ENCODE assay signal across 12 cellular contexts in genomic region chr14:35213869-35214387, GRCh38.
DNase-seq lines count a peak whose midpoint lies in the region; ATAC-seq, FAIRE-seq and TF ChIP-seq lines count a peak whose summit lies in the region.
"Had no signal": no experiment of that assay in that cellular context is flagged by ENCODE, and none has a peak within 500 bp of the region (broad histone marks: within the 10 kb centered on the region; RNA-seq: fewer than 3 reads in every experiment).

No MANE protein-coding gene starts in this region.

- peak overlapping the region; percentile 75 for H3K27ac Mint-ChIP-seq in MCF 10A (ENCODE audit: low read depth, unreplicated experiment)
- H3K27ac Mint-ChIP-seq: activated naive CD4-positive, alpha-beta T cell treated with anti-CD3 and anti-CD28 coated beads for 36 hours had no signal

- TF ChIP-seq POLR2A in breast epithelium (IDR thresholded peaks at IDR 0.05): no peak
- TF ChIP-seq POLR2A in gastrocnemius medialis (IDR thresholded peaks at IDR 0.05): no peak

- no peaks in the 10 kb centered on the region for H3K27me3 Mint-ChIP-seq in MCF 10A (ENCODE audit: insufficient read depth, unreplicated experiment)

- H3K4me3 ChIP-seq in breast epithelium (no peak overlapping the region), RWPE2 (ENCODE audit: severe bottlenecking) (no peak overlapping the region), fibroblast of villous mesenchyme (ENCODE audit: low read depth, low read length) (no peak overlapping the region), gastrocnemius medialis (no peak overlapping the region)
- H3K4me3 ChIP-seq: BLaER1, MG63 had no signal

- no peaks in the 10 kb centered on the region for H3K9me3 Mint-ChIP-seq in MCF 10A (ENCODE audit: unreplicated experiment)
- H3K9me3 Mint-ChIP-seq: activated naive CD4-positive, alpha-beta T cell treated with anti-CD3 and anti-CD28 coated beads for 36 hours had no signal

- H3K27me3 ChIP-seq in breast epithelium: no peaks in the 10 kb centered on the region
- no peaks in the 10 kb centered on the region for H3K27me3 ChIP-seq in RWPE2 (ENCODE audit: insufficient read depth, poor library complexity, severe bottlenecking)
- no peaks in the 10 kb centered on the region for H3K27me3 ChIP-seq in gastrocnemius medialis
- H3K27me3 ChIP-seq: BLaER1, MG63 had no signal

- CTCF ChIA-PET in MCF 10A (lab: Yijun Ruan, JAX): interaction anchor here (1.5 to 2.8 kb wide), 6 partner anchors 17 to 200 kb away, joined by 3 to 28 read pairs (median 6); partner anchors contain the start of genes NFKBIA and PRORP

- intact Hi-C loops in MCF 10A (cut with micrococcal nuclease) (loop anchor here (1.0 to 5.0 kb wide), 5 partner anchors 54 to 167 kb away; partner anchors contain the start of genes FAM177A1, PRORP and PSMA6), breast epithelium (cut with DNase I; ENCODE audit: low total_unique reads) (no loop called here), gastrocnemius medialis (cut with DNase I; ENCODE audit: low total_unique reads) (no loop called here)

- TF ChIP-seq CTCF in MCF 10A (IDR thresholded peaks at IDR 0.05; ENCODE audit: unreplicated experiment): no peak
- no peak for TF ChIP-seq CTCF in breast epithelium (IDR thresholded peaks at IDR 0.05)
- TF ChIP-seq CTCF in RWPE2 (IDR thresholded peaks at IDR 0.05; ENCODE audit: poor library complexity, severe bottlenecking): no peak
- no peak for TF ChIP-seq CTCF in fibroblast of villous mesenchyme (IDR thresholded peaks at IDR 0.05; ENCODE audit: insufficient read depth, low read depth, low read length)
- no peak for TF ChIP-seq CTCF in gastrocnemius medialis (IDR thresholded peaks at IDR 0.05 in 4 of 5, conservative IDR thresholded peaks at IDR 0.05 in 1 of 5)

- H3K9me3 ChIP-seq in breast epithelium (no peaks in the 10 kb centered on the region), RWPE2 (ENCODE audit: severe bottlenecking) (no peaks in the 10 kb centered on the region), gastrocnemius medialis (no peaks in the 10 kb centered on the region)
- H3K9me3 ChIP-seq: BLaER1, MG63 had no signal

- POLR2A ChIA-PET in MCF 10A (lab: Yijun Ruan, JAX): interaction anchor here (0.7 to 4.2 kb wide), 22 partner anchors 11 to 867 kb away, joined by 3 to 41 read pairs (median 4); partner anchors contain the start of genes BRMS1L, NFKBIA, PPP2R3C and PRORP

- H3K4me1 Mint-ChIP-seq in MCF 10A (ENCODE audit: insufficient read depth, unreplicated experiment): peaks cover 30% of the 10 kb centered on the region

- H3K36me3 ChIP-seq in breast epithelium (no peaks in the 10 kb centered on the region), RWPE2 (ENCODE audit: low read depth) (peaks cover 4% of the 10 kb centered on the region; the same call in 1 of the 2 replicates), gastrocnemius medialis (no peaks in the 10 kb centered on the region)
- H3K36me3 ChIP-seq: MG63 had no signal

- H3K4me1 ChIP-seq in breast epithelium: no peaks in the 10 kb centered on the region
- peaks cover 27% of the 10 kb centered on the region for H3K4me1 ChIP-seq in RWPE2 (ENCODE audit: insufficient read depth, poor library complexity, severe bottlenecking)
- H3K4me1 ChIP-seq in gastrocnemius medialis: no peaks in the 10 kb centered on the region
- H3K4me1 ChIP-seq: BLaER1 had no signal

- FAIRE-seq in urothelium cell line (lab: Jason Lieb, UNC): no peak
- FAIRE-seq in frontal cortex (lab: Jason Lieb, UNC): no peak

- peak; percentile 94 for ATAC-seq in RWPE2 (ENCODE audit: low read depth)
- ATAC-seq in gastrocnemius medialis: no peak

- H3K36me3 Mint-ChIP-seq in MCF 10A (ENCODE audit: insufficient read depth, unreplicated experiment): peaks cover 19% of the 10 kb centered on the region

- no TSS peak for BruUV-seq in MCF 10A (replicated peaks; lab: Mats Ljungman, UMichigan)

- H3K4me3 Mint-ChIP-seq in MCF 10A (ENCODE audit: unreplicated experiment): peak overlapping the region; percentile 0
- H3K4me3 Mint-ChIP-seq: activated naive CD4-positive, alpha-beta T cell treated with anti-CD3 and anti-CD28 coated beads for 36 hours had no signal

- peak; percentile 71 for DNase-seq in MCF 10A (ENCODE audit: unreplicated experiment)
- DNase-seq in breast epithelium (ENCODE audit: low spot score in 2 of 2): no peak
- DNase-seq in RWPE2 (ENCODE audit: low spot score): no peak
- peak; percentile 68 for DNase-seq in fibroblast of villous mesenchyme (ENCODE audit: low read depth)
- DNase-seq in urothelium cell line (ENCODE audit: low spot score): peak; percentile 23
- DNase-seq in NCI-H1417 treated with DMSO at 0.1 percent for 48 hours (lab: John Stamatoyannopoulos, UW): no peak
- DNase-seq in gastrocnemius medialis: no peak
- no peak for DNase-seq in frontal cortex (ENCODE audit: low spot score in 2 of 2)
- DNase-seq: activated naive CD4-positive, alpha-beta T cell treated with anti-CD3 and anti-CD28 coated beads for 36 hours; MG63; retina had no signal

- in situ Hi-C loops in gastrocnemius medialis (cut with MboI; ENCODE audit: low sequenced_read_pairs in 4 of 4): loop anchor here in 3 of 4 donors (5.0 to 10.0 kb wide), 2 partner anchors 198 to 201 kb away; no protein-coding TSS in a partner anchor

- H3K27ac ChIP-seq in breast epithelium: no peak overlapping the region
- H3K27ac ChIP-seq in RWPE2 (ENCODE audit: poor library complexity, severe bottlenecking): peak overlapping the region; percentile 85
- no peak overlapping the region for H3K27ac ChIP-seq in gastrocnemius medialis
- H3K27ac ChIP-seq: BLaER1 had no signal

Comparison
In these comparisons a context has a peak if more than half of its experiments do, and no peak if none do; other contexts are left out.
1. DNase-seq: peak in MCF 10A (single experiment), fibroblast of villous mesenchyme (single experiment) and urothelium cell line (single experiment); none in breast epithelium (0 of 2), RWPE2 (single experiment), NCI-H1417 treated with DMSO at 0.1 percent for 48 hours (single experiment), gastrocnemius medialis (0 of 2) and frontal cortex (0 of 2).